1 cellular context compared by ENCODE assay signal in genomic region chr11:90639687-90640086, GRCh38.
TF ChIP-seq lines count a peak whose summit lies in the region.

No MANE protein-coding gene starts in this region.

TF ChIP-seq in GM23338, 12 proteins besides CTCF, POLR2A, EP300 and RAD21 (continued from another document):
- TF ChIP-seq ZNF462 (CRISPR knock-in tag; IDR thresholded peaks at IDR 0.05) (no peak), JUNB (IDR thresholded peaks at IDR 0.05; ENCODE audit: unreplicated experiment) (no peak), EZH2phosphoT487 (IDR thresholded peaks at IDR 0.05; ENCODE audit: unreplicated experiment) (no peak), NANOG (IDR thresholded peaks at IDR 0.05; ENCODE audit: borderline replicate concordance) (no peak), POLR2AphosphoS5 (IDR thresholded peaks at IDR 0.05; ENCODE audit: low read depth) (no peak), ZNF114 (CRISPR knock-in tag; IDR thresholded peaks at IDR 0.05) (no peak), EZH2 (IDR thresholded peaks at IDR 0.05; ENCODE audit: low read depth, unreplicated experiment) (no peak)
